ENCODE assay signal across 8 cellular contexts in the genomic region with DNA sequence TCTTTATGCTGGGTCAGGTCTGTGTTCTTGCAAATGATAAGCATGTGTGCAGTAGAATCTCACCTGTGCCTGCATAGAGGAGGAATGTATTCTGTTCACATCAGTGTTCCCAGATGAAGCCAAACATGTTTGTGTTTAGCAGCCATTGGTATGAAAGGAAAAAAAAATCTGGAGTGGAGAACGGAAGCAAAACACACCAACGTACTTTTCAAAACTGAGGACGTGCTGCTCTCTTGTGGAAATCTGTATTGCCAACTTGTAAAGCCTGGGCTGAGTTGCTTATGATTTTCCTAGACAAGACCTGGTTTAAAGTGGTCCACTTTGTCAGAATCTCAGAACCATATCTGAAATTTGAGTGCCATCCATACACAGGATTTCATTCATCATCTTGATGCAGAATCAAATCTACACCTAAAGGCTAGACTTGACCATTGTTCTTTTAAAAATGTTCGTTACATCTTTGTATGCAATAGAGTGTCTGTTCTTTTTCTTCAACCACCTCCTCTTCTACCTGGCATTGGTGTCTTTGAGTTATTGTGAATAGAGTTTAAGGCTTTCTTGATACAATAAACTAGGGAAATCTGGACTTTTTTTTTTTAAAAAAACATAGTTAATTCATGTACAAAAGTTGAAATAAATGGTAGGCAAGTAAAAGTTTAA.
DNase-seq lines count a peak whose midpoint lies in the region; ATAC-seq, FAIRE-seq and TF ChIP-seq lines count a peak whose summit lies in the region.

No MANE protein-coding gene starts in this region.

- no peak overlapping the region for H2AFZ ChIP-seq in DND-41 (ENCODE audit: low read depth, low read length)
- H2AFZ ChIP-seq in PC-3 (ENCODE audit: low read length): peak overlapping the region; percentile 70

- H3K4me3 ChIP-seq in DND-41 (ENCODE audit: low read depth in 1 of 2, low read length in 2 of 2): no peak overlapping the region
- peak overlapping the region; percentile 39; the same call in 1 of the 2 replicates for H3K4me3 ChIP-seq in PC-3 (ENCODE audit: low read length)
- H3K4me3 ChIP-seq in sigmoid colon: no peak overlapping the region

- DNase-seq in DND-41 (no peak), PC-3 (peak; percentile 61), foreskin melanocyte (peak; percentile 36), GM19239 (ENCODE audit: insufficient read length, low spot score) (no peak), glutamatergic neuron (no peak), sigmoid colon (no peak)
- DNase-seq in stimulated activated CD4-positive, alpha-beta T cell treated with anti-CD3 and anti-CD28 coated beads, Interleukin-4, amount 100 ng/mL, for 4 hours: no peak

- H3K9me3 ChIP-seq in DND-41 (ENCODE audit: insufficient read depth, low read length, severe bottlenecking) (no peaks in the 10 kb centered on the region), PC-3 (ENCODE audit: low read length) (no peaks in the 10 kb centered on the region), sigmoid colon (no peaks in the 10 kb centered on the region)

- POLR2A ChIA-PET in PC-3 (lab: Charles Lee; ENCODE audit: unreplicated experiment): no interaction called here

- H3K4me2 ChIP-seq in DND-41 (ENCODE audit: insufficient read depth, low read length) (no peak overlapping the region), PC-3 (ENCODE audit: low read length) (peak overlapping the region; percentile 74)

- H3K9me2 ChIP-seq in PC-3 (replicated peaks; ENCODE audit: low read length): no peaks in the 10 kb centered on the region

- FAIRE-seq in GM19239 (lab: Jason Lieb, UNC): no peak

- no peaks in the 10 kb centered on the region for H3K79me2 ChIP-seq in DND-41 (ENCODE audit: insufficient read depth, low read length)
- no peaks in the 10 kb centered on the region for H3K79me2 ChIP-seq in PC-3 (ENCODE audit: low read length)

- H3K36me3 ChIP-seq in DND-41 (ENCODE audit: insufficient read depth, low read length) (no peaks in the 10 kb centered on the region), PC-3 (ENCODE audit: low read depth, low read length) (no peaks in the 10 kb centered on the region), sigmoid colon (no peaks in the 10 kb centered on the region)

- no peak overlapping the region for H3K27ac Mint-ChIP-seq in glutamatergic neuron (ENCODE audit: unreplicated experiment)

- TF ChIP-seq POLR2A in sigmoid colon (IDR thresholded peaks at IDR 0.05): no peak

- peaks cover 12% of the 10 kb centered on the region for H3K4me1 Mint-ChIP-seq in glutamatergic neuron (ENCODE audit: low read depth, unreplicated experiment)

- H3K4me1 ChIP-seq in DND-41 (ENCODE audit: insufficient read depth, low read length) (no peaks in the 10 kb centered on the region), PC-3 (ENCODE audit: insufficient read depth, low read length) (no peaks in the 10 kb centered on the region), sigmoid colon (peaks cover 0 to 8% (median 0%) of the 10 kb centered on the region in 4 donors)

- no peaks in the 10 kb centered on the region for H3K27me3 Mint-ChIP-seq in glutamatergic neuron (ENCODE audit: unreplicated experiment)

- no peak overlapping the region for H3K9ac ChIP-seq in DND-41 (ENCODE audit: low read depth, low read length)
- no peak overlapping the region for H3K9ac ChIP-seq in PC-3 (ENCODE audit: low read length)

- CTCF ChIA-PET in PC-3 (lab: Charles Lee): no interaction called here

- peaks cover 4% of the 10 kb centered on the region for H3K27me3 ChIP-seq in DND-41 (ENCODE audit: insufficient read depth, low read length, poor library complexity)
- no peaks in the 10 kb centered on the region for H3K27me3 ChIP-seq in PC-3 (ENCODE audit: low read length)
- H3K27me3 ChIP-seq in sigmoid colon: no peaks in the 10 kb centered on the region

- intact Hi-C loops in PC-3 (cut with micrococcal nuclease) (loop anchor here (1.0 to 10.0 kb wide), 6 partner anchors 129 to 929 kb away; no protein-coding TSS in a partner anchor), sigmoid colon (cut with DNase I) (no loop called here)

- H3K27ac ChIP-seq in DND-41 (ENCODE audit: low read length) (no peak overlapping the region), PC-3 (ENCODE audit: low read length) (no peak overlapping the region), sigmoid colon (no peak overlapping the region)

- H3K36me3 Mint-ChIP-seq in glutamatergic neuron (ENCODE audit: unreplicated experiment): no peaks in the 10 kb centered on the region

- 29 to 49% methylated on average over 4 of the region's 4 CpGs for WGBS in sigmoid colon, 2 donors

- no peaks in the 10 kb centered on the region for H3F3A ChIP-seq in PC-3 (ENCODE audit: low read length, unreplicated experiment)

- no peaks in the 10 kb centered on the region for H3K9me3 Mint-ChIP-seq in glutamatergic neuron (ENCODE audit: unreplicated experiment)

- ATAC-seq in DND-41 (ENCODE audit: insufficient read depth, low read depth) (no peak), PC-3 (peak; percentile 76)

- TF ChIP-seq RAD21 in Ishikawa (IDR thresholded peaks at IDR 0.05; ENCODE audit: low read depth): peak; percentile 46

- no peak for TF ChIP-seq EP300 in Ishikawa (IDR thresholded peaks at IDR 0.05; ENCODE audit: borderline replicate concordance)
- TF ChIP-seq EP300 in sigmoid colon (IDR thresholded peaks at IDR 0.05): no peak

- no TSS peak for BruUV-seq in PC-3 (replicated peaks; lab: Mats Ljungman, UMichigan)

- H4K20me1 ChIP-seq in DND-41 (ENCODE audit: insufficient read depth, low read length) (no peaks in the 10 kb centered on the region), PC-3 (ENCODE audit: low read length) (no peaks in the 10 kb centered on the region)

- no peak overlapping the region for H3K4me3 Mint-ChIP-seq in glutamatergic neuron (ENCODE audit: unreplicated experiment)

- TF ChIP-seq CTCF in DND-41 (IDR thresholded peaks at IDR 0.05; ENCODE audit: borderline replicate concordance, extremely low read depth, low read length, poor library complexity, severe bottlenecking): peak; percentile 38
- TF ChIP-seq CTCF in PC-3 (conservative IDR thresholded peaks at IDR 0.05; ENCODE audit: low read depth, low read length): peak; percentile 74
- no peak for TF ChIP-seq CTCF in glutamatergic neuron (IDR thresholded peaks at IDR 0.05; ENCODE audit: partially characterized antibody, unreplicated experiment)
- no peak for TF ChIP-seq CTCF in sigmoid colon (IDR thresholded peaks at IDR 0.05)

TF ChIP-seq in Ishikawa, 13 proteins besides CTCF, POLR2A, EP300 and RAD21:
- no peak for TF ChIP-seq CREB1 (IDR thresholded peaks at IDR 0.05; ENCODE audit: low read depth)
- TF ChIP-seq, protein P1, sequence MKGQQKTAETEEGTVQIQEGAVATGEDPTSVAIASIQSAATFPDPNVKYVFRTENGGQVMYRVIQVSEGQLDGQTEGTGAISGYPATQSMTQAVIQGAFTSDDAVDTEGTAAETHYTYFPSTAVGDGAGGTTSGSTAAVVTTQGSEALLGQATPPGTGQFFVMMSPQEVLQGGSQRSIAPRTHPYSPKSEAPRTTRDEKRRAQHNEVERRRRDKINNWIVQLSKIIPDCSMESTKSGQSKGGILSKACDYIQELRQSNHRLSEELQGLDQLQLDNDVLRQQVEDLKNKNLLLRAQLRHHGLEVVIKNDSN (IDR thresholded peaks at IDR 0.05): no peak
- no peak for TF ChIP-seq CEBPB (IDR thresholded peaks at IDR 0.05)
- no peak for TF ChIP-seq ZBTB7A (IDR thresholded peaks at IDR 0.05; ENCODE audit: low read depth)
- TF ChIP-seq TCF12 (IDR thresholded peaks at IDR 0.05; ENCODE audit: low read depth): no peak
- no peak for TF ChIP-seq FOXM1 (IDR thresholded peaks at IDR 0.05; ENCODE audit: borderline replicate concordance, low read depth)
- TF ChIP-seq TAF1 (IDR thresholded peaks at IDR 0.05; ENCODE audit: low read depth): no peak
- no peak for TF ChIP-seq EGR1 (IDR thresholded peaks at IDR 0.05)
- TF ChIP-seq TEAD4 (IDR thresholded peaks at IDR 0.05): no peak
- TF ChIP-seq, protein P2, sequence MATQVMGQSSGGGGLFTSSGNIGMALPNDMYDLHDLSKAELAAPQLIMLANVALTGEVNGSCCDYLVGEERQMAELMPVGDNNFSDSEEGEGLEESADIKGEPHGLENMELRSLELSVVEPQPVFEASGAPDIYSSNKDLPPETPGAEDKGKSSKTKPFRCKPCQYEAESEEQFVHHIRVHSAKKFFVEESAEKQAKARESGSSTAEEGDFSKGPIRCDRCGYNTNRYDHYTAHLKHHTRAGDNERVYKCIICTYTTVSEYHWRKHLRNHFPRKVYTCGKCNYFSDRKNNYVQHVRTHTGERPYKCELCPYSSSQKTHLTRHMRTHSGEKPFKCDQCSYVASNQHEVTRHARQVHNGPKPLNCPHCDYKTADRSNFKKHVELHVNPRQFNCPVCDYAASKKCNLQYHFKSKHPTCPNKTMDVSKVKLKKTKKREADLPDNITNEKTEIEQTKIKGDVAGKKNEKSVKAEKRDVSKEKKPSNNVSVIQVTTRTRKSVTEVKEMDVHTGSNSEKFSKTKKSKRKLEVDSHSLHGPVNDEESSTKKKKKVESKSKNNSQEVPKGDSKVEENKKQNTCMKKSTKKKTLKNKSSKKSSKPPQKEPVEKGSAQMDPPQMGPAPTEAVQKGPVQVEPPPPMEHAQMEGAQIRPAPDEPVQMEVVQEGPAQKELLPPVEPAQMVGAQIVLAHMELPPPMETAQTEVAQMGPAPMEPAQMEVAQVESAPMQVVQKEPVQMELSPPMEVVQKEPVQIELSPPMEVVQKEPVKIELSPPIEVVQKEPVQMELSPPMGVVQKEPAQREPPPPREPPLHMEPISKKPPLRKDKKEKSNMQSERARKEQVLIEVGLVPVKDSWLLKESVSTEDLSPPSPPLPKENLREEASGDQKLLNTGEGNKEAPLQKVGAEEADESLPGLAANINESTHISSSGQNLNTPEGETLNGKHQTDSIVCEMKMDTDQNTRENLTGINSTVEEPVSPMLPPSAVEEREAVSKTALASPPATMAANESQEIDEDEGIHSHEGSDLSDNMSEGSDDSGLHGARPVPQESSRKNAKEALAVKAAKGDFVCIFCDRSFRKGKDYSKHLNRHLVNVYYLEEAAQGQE (IDR thresholded peaks at IDR 0.05; ENCODE audit: low read depth): no peak
- TF ChIP-seq, protein P3, sequence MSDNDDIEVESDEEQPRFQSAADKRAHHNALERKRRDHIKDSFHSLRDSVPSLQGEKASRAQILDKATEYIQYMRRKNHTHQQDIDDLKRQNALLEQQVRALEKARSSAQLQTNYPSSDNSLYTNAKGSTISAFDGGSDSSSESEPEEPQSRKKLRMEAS (IDR thresholded peaks at IDR 0.05): no peak
- TF ChIP-seq YY1 (IDR thresholded peaks at IDR 0.05; ENCODE audit: low read depth): no peak
- TF ChIP-seq NFIC (IDR thresholded peaks at IDR 0.05): no peak
TF ChIP-seq in Ishikawa: peak in this region for 0.

Comparison
In these comparisons a context has a peak if more than half of its experiments do, and no peak if none do; other contexts are left out.
1. DNase-seq: peak in PC-3 (single experiment) and foreskin melanocyte (single experiment); none in DND-41 (single experiment), GM19239 (single experiment), glutamatergic neuron (single experiment), sigmoid colon (single experiment) and stimulated activated CD4-positive, alpha-beta T cell treated with anti-CD3 and anti-CD28 coated beads, Interleukin-4, amount 100 ng/mL, for 4 hours (0 of 2).
2. CTCF ChIP-seq: peak in DND-41 (single experiment) and PC-3 (single experiment); none in glutamatergic neuron (single experiment) and sigmoid colon (0 of 4).